ENCODE assay signal across 21 cellular contexts in the genomic region with DNA sequence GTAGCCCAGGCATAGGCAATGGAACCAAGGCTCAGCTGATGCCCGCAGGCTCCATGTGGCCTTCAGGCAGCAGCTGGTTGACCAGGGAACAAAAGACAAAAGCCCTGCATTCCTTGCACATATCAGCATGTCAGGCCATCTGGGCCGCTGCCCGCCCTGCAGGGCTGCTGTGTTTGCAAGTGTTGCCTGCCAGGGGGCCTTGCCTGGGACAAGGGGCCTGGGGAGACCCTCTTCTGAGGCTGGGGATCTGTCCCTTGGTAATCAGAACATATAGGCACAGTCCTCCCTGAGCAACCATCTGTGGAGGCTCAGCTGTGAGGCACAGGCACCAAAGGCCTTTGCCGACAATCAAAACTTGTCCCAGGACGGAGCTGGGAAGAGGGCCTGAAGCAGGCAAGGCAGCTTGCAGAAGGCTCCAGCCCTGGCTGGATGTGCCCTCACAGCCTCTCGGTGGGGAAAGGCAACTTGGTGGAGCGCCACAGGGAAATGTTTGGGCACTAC.
DNase-seq lines count a peak whose midpoint lies in the region; TF ChIP-seq lines count a peak whose summit lies in the region.
"Had no signal": no experiment of that assay in that cellular context is flagged by ENCODE, and none has a peak within 500 bp of the region (broad histone marks: within the 10 kb centered on the region; RNA-seq: fewer than 3 reads in every experiment).

No MANE protein-coding gene starts in this region.

- no peaks in the 10 kb centered on the region for H3K9me3 ChIP-seq in OCI-LY3 (ENCODE audit: insufficient read depth, low read length)
- no peaks in the 10 kb centered on the region for H3K9me3 ChIP-seq in MG63
- H3K9me3 ChIP-seq: Caco-2, gastrocnemius medialis, mucosa of descending colon had no signal

- no peak overlapping the region for H3K4me3 ChIP-seq in OCI-LY3 (ENCODE audit: low read length)
- H3K4me3 ChIP-seq in MG63 = no peak overlapping the region
- H3K4me3 ChIP-seq: cardiac muscle cell, gastrocnemius medialis, mucosa of descending colon, SJSA1 had no signal

- peak; percentile 57 for DNase-seq in DMS 273 (lab: John Stamatoyannopoulos, UW; ENCODE audit: unreplicated experiment)
- DNase-seq in DMS 273 treated with DMSO at 0.1 percent for 48 hours (lab: John Stamatoyannopoulos, UW) = no peak
- DNase-seq in iPS-NIHi11 (ENCODE audit: low spot score) = peak; percentile 34
- DNase-seq in retina = peak; percentile 72
- no peak for DNase-seq in EL
- DNase-seq in MG63 = no peak
- no peak for DNase-seq in NCI-H774 (lab: John Stamatoyannopoulos, UW)
- DNase-seq: activated CD4-positive, alpha-beta T cell treated with anti-CD3 and anti-CD28 coated beads for 1 hour; activated gamma-delta T cell treated with Interleukin-2 at 50 U/mL for 16 hours; AML-193; amygdala; gastrocnemius medialis; mucosa of descending colon; NCI-H2171; OCI-M1; stimulated activated CD4-positive, alpha-beta T cell treated with anti-CD3 and anti-CD28 coated beads, Interleukin-1b, Interleukin-23, amount 100 ng/mL, for 48 hours had no signal

- no peak overlapping the region for H3K27ac ChIP-seq in OCI-LY3 (ENCODE audit: low read length)
- H3K27ac ChIP-seq: 22Rv1, cardiac muscle cell, gastrocnemius medialis, SJSA1 had no signal

- H3K79me2 ChIP-seq in OCI-LY3 (ENCODE audit: low read length) = no peaks in the 10 kb centered on the region

- H4K20me1 ChIP-seq in OCI-LY3 (ENCODE audit: insufficient read depth, low read length) = peaks cover 5% of the 10 kb centered on the region; the same call in 1 of the 2 replicates

- peaks cover 40% of the 10 kb centered on the region for H3K4me1 ChIP-seq in OCI-LY3 (ENCODE audit: low read length)

- no peak for TF ChIP-seq CTCF in OCI-LY3 (IDR thresholded peaks at IDR 0.05; ENCODE audit: low read depth, low read length)

- no peak overlapping the region for H3K9ac ChIP-seq in OCI-LY3 (ENCODE audit: low read length)

- H2AFZ ChIP-seq in OCI-LY3 (ENCODE audit: low read depth, low read length) = no peak overlapping the region

- H3K4me2 ChIP-seq in OCI-LY3 (ENCODE audit: low read length) = peak overlapping the region; percentile 33; the same call in 1 of the 2 replicates

- H3K36me3 ChIP-seq in OCI-LY3 (replicated peaks; ENCODE audit: low read depth, low read length) (no peaks in the 10 kb centered on the region), MG63 (no peaks in the 10 kb centered on the region)
- H3K36me3 ChIP-seq: cardiac muscle cell, gastrocnemius medialis, SJSA1 had no signal

- peaks cover 67% of the 10 kb centered on the region for H3K27me3 ChIP-seq in OCI-LY3 (ENCODE audit: low read depth, low read length)
- H3K27me3 ChIP-seq in MG63 = no peaks in the 10 kb centered on the region

Comparison
In these comparisons a context has a peak if more than half of its experiments do, and no peak if none do; other contexts are left out.
1. DNase-seq: peak in DMS 273 (single experiment), iPS-NIHi11 (single experiment) and retina (single experiment); none in DMS 273 treated with DMSO at 0.1 percent for 48 hours (single experiment), EL (single experiment), MG63 (single experiment) and NCI-H774 (single experiment).